ENCODE assay signal across 8 cellular contexts in genomic region chr14:95157195-95157986, GRCh38. TPM values are rescaled to one million over a fixed set of nuclear protein-coding genes. Genes with fewer than 3 reads are reported as not detected.
DNase-seq lines count a peak whose midpoint lies in the region; ATAC-seq lines count a peak whose summit lies in the region.

DICER1 (minus strand) TSS chr14:95157529; CDS start chr14:95133458, 24,071 bp downstream.

- peak within 1 kb of the TSS; percentile 87 for H3K4me3 ChIP-seq in CD8-positive, alpha-beta memory T cell (ENCODE audit: low read length)

- no peaks in the 10 kb centered on the region for H3K36me3 ChIP-seq in CD8-positive, alpha-beta memory T cell (ENCODE audit: insufficient read depth, low read length)

- peak within 1 kb of the TSS; percentile 92 for H3K27ac ChIP-seq in CD8-positive, alpha-beta memory T cell (ENCODE audit: low read depth, low read length)

- no peaks in the 10 kb centered on the region for H3K27me3 Mint-ChIP-seq in CD8-positive, alpha-beta memory T cell

- ATAC-seq in GM19468 (IDR thresholded peaks at IDR 0.05; ENCODE audit: extremely low read depth, unreplicated experiment) = peak; percentile 42

- peak within 1 kb of the TSS; percentile 94 to 99 (median 98) for H3K4me3 Mint-ChIP-seq in CD8-positive, alpha-beta memory T cell

- H3K27me3 ChIP-seq in CD8-positive, alpha-beta memory T cell (ENCODE audit: insufficient read depth, low read length, poor library complexity, severe bottlenecking) = no peaks in the 10 kb centered on the region

- H3K9me3 ChIP-seq in CD8-positive, alpha-beta memory T cell (ENCODE audit: low read length) = no peaks in the 10 kb centered on the region

- H3K27ac Mint-ChIP-seq in CD8-positive, alpha-beta memory T cell = peak within 1 kb of the TSS; percentile 96 to 100 (median 99)

- no peaks in the 10 kb centered on the region for H3K9me3 Mint-ChIP-seq in CD8-positive, alpha-beta memory T cell

- H3K36me3 Mint-ChIP-seq in CD8-positive, alpha-beta memory T cell = peaks cover 0 to 9% (median 0%) of the 10 kb centered on the region in 3 donors

- CTCF ChIA-PET in CD8-positive, alpha-beta memory T cell (lab: Charles Lee) = no interaction called here

- H3K4me1 Mint-ChIP-seq in CD8-positive, alpha-beta memory T cell = peaks cover 38 to 48% (median 45%) of the 10 kb centered on the region in 3 donors

- H3K4me1 ChIP-seq in CD8-positive, alpha-beta memory T cell (ENCODE audit: insufficient read depth, low read length) = peaks cover 36% of the 10 kb centered on the region

- POLR2A ChIA-PET in CD8-positive, alpha-beta memory T cell (lab: Charles Lee) = interaction anchor here (0.9 to 1.2 kb wide), 4 partner anchors 8 to 211 kb away, joined by 3 to 6 read pairs (median 4); no protein-coding TSS in a partner anchor

- DNase-seq in CD8-positive, alpha-beta memory T cell = peak; percentile 92 to 96 (median 93)
- DNase-seq in HS-5 (ENCODE audit: low read depth) (peak; percentile 56), NK-92 (lab: John Stamatoyannopoulos, UW; ENCODE audit: unreplicated experiment) (peak; percentile 60), lung microvascular endothelial cell (ENCODE audit: low read depth in 2 of 2) (peak; percentile 95 to 97)
- peak; percentile 100 for DNase-seq in activated CD8-positive, alpha-beta memory T cell treated with anti-CD3 and anti-CD28 coated beads for 24 hours
- peak; percentile 92 for DNase-seq in effector CD4-positive, alpha-beta T cell
- peak; percentile 88 to 95 (median 94) for DNase-seq in stimulated activated CD4-positive, alpha-beta T cell treated with anti-CD3 and anti-CD28 coated beads, TNF-alpha, amount 100 ng/mL, for 48 hours (ENCODE audit: low read depth in 3 of 3)

RNA-seq across cellular contexts. Expression of gene DICER1, which starts in this region (rescaled TPM):
- total RNA-seq in CD8-positive, alpha-beta memory T cell = 10 to 100 TPM; 57.9 to 62.0 TPM
- polyA plus RNA-seq in CD8-positive, alpha-beta memory T cell = 15.0 TPM
- total RNA-seq in lung microvascular endothelial cell = 24.6 and 27.6 TPM in 2 replicates

Comparison
In these comparisons a context has a peak if more than half of its experiments do, and no peak if none do; other contexts are left out.
1. Peak in every context shown above with its lines: DNase-seq, ATAC-seq, H3K4me3 ChIP-seq and H3K27ac ChIP-seq.